8 cellular contexts compared by ENCODE assay signal in the genomic region with DNA sequence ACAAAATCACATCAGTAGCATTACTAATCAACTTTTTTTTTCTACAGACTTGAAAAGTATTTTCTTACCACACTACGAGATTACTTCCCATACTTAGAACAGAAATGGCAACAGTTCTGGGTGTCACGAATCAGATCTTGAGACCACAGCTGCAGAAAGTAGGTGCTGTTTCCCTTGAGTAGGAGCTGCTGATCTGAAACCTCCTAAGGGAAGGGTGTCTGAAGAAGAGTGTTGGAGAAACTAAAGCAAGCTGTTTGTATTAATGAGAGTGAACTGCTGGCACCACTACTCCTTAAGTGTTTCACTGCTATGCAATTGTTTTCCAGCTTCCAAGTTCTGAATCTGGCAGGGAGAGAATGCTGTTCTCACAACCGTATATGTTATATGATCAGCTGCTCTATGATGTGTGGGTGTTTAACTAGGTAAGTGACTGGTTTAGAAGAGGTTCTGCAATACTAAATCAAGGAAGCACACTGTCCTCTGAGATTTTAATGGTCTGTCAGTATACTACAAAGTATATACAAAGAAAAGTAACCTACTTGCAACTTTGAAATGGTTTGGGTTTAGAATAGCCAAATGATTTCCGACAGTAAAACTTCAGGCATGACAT. TPM values are rescaled to one million over a fixed set of nuclear protein-coding genes. Genes with fewer than 3 reads are reported as not detected.
DNase-seq lines count a peak whose midpoint lies in the region; ATAC-seq, FAIRE-seq and TF ChIP-seq lines count a peak whose summit lies in the region.
"Had no signal": no experiment of that assay in that cellular context is flagged by ENCODE, and none has a peak within 500 bp of the region (broad histone marks: within the 10 kb centered on the region; RNA-seq: fewer than 3 reads in every experiment).

No MANE protein-coding gene starts in this region.

- POLR2A ChIA-PET in IMR-90 (lab: Charles Lee; ENCODE audit: unreplicated experiment): no interaction called here
- POLR2A ChIA-PET in K562 (lab: Yijun Ruan, JAX): interaction anchor here (0.5 to 1.5 kb wide), 4 partner anchors 12 to 1536 kb away, joined by 3 to 7 read pairs (median 4); no protein-coding TSS in a partner anchor

- H2AFZ ChIP-seq in IMR-90 (replicated peaks; ENCODE audit: low read length, poor library complexity) (no peak overlapping the region), K562 (ENCODE audit: low read depth, low read length) (no peak overlapping the region)

- H3K36me3 ChIP-seq in IMR-90 (ENCODE audit: control insufficient read depth, insufficient read depth, low read length): no peaks in the 10 kb centered on the region
- H3K36me3 ChIP-seq in K562 (ENCODE audit: control insufficient read depth, insufficient read depth, low read length): no peaks in the 10 kb centered on the region
- no peaks in the 10 kb centered on the region for H3K36me3 ChIP-seq in prostate gland

- no peak overlapping the region for H3K4me3 ChIP-seq in IMR-90 (ENCODE audit: insufficient read depth, low read depth, low read length)
- no peak overlapping the region for H3K4me3 ChIP-seq in K562
- peak overlapping the region in 1 of 2 donors; percentile 92 for H3K4me3 ChIP-seq in prostate gland

- BruUV-seq in IMR-90 (replicated peaks; lab: Mats Ljungman, UMichigan): TSS peak; percentile 21
- BruUV-seq in K562 (replicated peaks; lab: Mats Ljungman, UMichigan): no TSS peak

- ATAC-seq in IMR-90 (ENCODE audit: low read depth) (no peak), K562 (no peak), GM21529 (IDR thresholded peaks at IDR 0.05; ENCODE audit: unreplicated experiment) (no peak), GM19035 (IDR thresholded peaks at IDR 0.05; ENCODE audit: unreplicated experiment) (no peak)

- peaks cover 53% of the 10 kb centered on the region for H3K79me2 ChIP-seq in K562 (ENCODE audit: control insufficient read depth, insufficient read depth, low read length)

- no peak overlapping the region for H3K18ac ChIP-seq in IMR-90 (ENCODE audit: low read depth, low read length)

- no peak overlapping the region for H3K27ac ChIP-seq in IMR-90 (ENCODE audit: insufficient read depth, low read length)
- H3K27ac ChIP-seq in K562 (ENCODE audit: extremely low read depth, low read depth, low read length): no peak overlapping the region
- peak overlapping the region; percentile 34 to 97 for H3K27ac ChIP-seq in prostate gland

- dilution Hi-C loops in IMR-90 (cut with HindIII; ENCODE audit: low sequenced_read_pairs, unreplicated experiment): no loop called here

- H3K56ac ChIP-seq in IMR-90 (ENCODE audit: extremely low read depth, insufficient read depth, low read length): no peak overlapping the region

- no peak overlapping the region for H3K14ac ChIP-seq in IMR-90 (replicated peaks; ENCODE audit: low read depth, low read length)

- no CpG with 5 or more reads among the region's 4 CpGs for WGBS in IMR-90 (ENCODE audit: extremely low coverage in 2 of 2, insufficient read length in 1 of 2), 2 experiments
- 29% methylated on average over 4 of the region's 4 CpGs for WGBS in K562 (ENCODE audit: insufficient coverage, low coverage, missing lambda C conversion rate)
- WGBS in prostate gland: 18% methylated on average over 4 of the region's 4 CpGs

- no peaks in the 10 kb centered on the region for H3K9me3 ChIP-seq in IMR-90 (ENCODE audit: control insufficient read depth, insufficient read depth, low read length)
- H3K9me3 ChIP-seq in K562 (replicated peaks; ENCODE audit: control insufficient read depth, insufficient read depth, low read depth, low read length): no peaks in the 10 kb centered on the region
- H3K9me3 ChIP-seq in prostate gland: no peaks in the 10 kb centered on the region

- peak overlapping the region; percentile 41 for H3K4me2 ChIP-seq in IMR-90 (ENCODE audit: low read depth, low read length)
- no peak overlapping the region for H3K4me2 ChIP-seq in K562 (ENCODE audit: insufficient read depth, low read length)

- FAIRE-seq in K562 (lab: Jason Lieb, UNC): peak; percentile 54

- TF ChIP-seq POLR2A in IMR-90 (IDR thresholded peaks at IDR 0.05; ENCODE audit: low read depth, low read length) (no peak), K562 (conservative IDR thresholded peaks at IDR 0.05) (no peak), prostate gland (IDR thresholded peaks at IDR 0.05) (no peak)

- H3K79me1 ChIP-seq in IMR-90 (ENCODE audit: low read depth in 1 of 2, low read length in 2 of 2): peaks cover 18 to 46% of the 10 kb centered on the region in 2 experiments

- no peaks in the 10 kb centered on the region for H3K27me3 ChIP-seq in IMR-90 (ENCODE audit: control insufficient read depth, insufficient read depth, low read length)
- no peaks in the 10 kb centered on the region for H3K27me3 ChIP-seq in K562 (ENCODE audit: control insufficient read depth in 2 of 2, insufficient read depth in 2 of 2, low read length in 2 of 2)
- H3K27me3 ChIP-seq in prostate gland (replicated peaks; ENCODE audit: insufficient read depth): no peaks in the 10 kb centered on the region

- H4K8ac ChIP-seq in IMR-90 (ENCODE audit: low read depth in 2 of 2, low read length in 2 of 2): no peak overlapping the region

- TF ChIP-seq CTCF in GM13976 (IDR thresholded peaks at IDR 0.05; ENCODE audit: borderline replicate concordance, control extremely low read depth, extremely low read depth, insufficient read depth, missing control alignments): no peak
- TF ChIP-seq CTCF in IMR-90 (conservative IDR thresholded peaks at IDR 0.05; ENCODE audit: low read depth, low read length): no peak
- no peak for TF ChIP-seq CTCF in K562 (IDR thresholded peaks at IDR 0.05 in 2 of 3, conservative IDR thresholded peaks at IDR 0.05 in 1 of 3; ENCODE audit: insufficient read depth in 2 of 3, low read depth in 1 of 3, low read length in 3 of 3)
- TF ChIP-seq CTCF in prostate gland (IDR thresholded peaks at IDR 0.05): no peak

- TF ChIP-seq RAD21 in IMR-90 (IDR thresholded peaks at IDR 0.05; ENCODE audit: low read length) (no peak), K562 (CRISPR knock-in tag; conservative IDR thresholded peaks at IDR 0.05 in 1 of 2, IDR thresholded peaks at IDR 0.05 in 1 of 2) (no peak)

- H2BK20ac ChIP-seq in IMR-90 (ENCODE audit: low read depth, low read length): no peak overlapping the region

- in situ Hi-C loops in GM13976 (cut with MboI; ENCODE audit: low sequenced_read_pairs, unreplicated experiment): no loop called here
- in situ Hi-C loops in IMR-90 (cut with MboI; ENCODE audit: low sequenced_read_pairs): no loop called here
- in situ Hi-C loops in K562 (cut with MboI): no loop called here

- no peak overlapping the region for H4K5ac ChIP-seq in IMR-90 (ENCODE audit: low read depth, low read length)

- CTCF ChIA-PET in IMR-90 (lab: Yijun Ruan, JAX): no interaction called here
- CTCF ChIA-PET in K562 (lab: Yijun Ruan, JAX; ENCODE audit: low intra/inter-chr PET ratio): no interaction called here

- H2AK5ac ChIP-seq in IMR-90 (ENCODE audit: low read depth, low read length): no peak overlapping the region

- H3K9ac ChIP-seq in IMR-90 (ENCODE audit: low read depth, low read length) (no peak overlapping the region), K562 (ENCODE audit: insufficient read depth in 1 of 2, low read depth in 2 of 2, low read length in 2 of 2) (no peak overlapping the region)

- H4K91ac ChIP-seq in IMR-90 (ENCODE audit: insufficient read depth, low read depth, low read length): no peak overlapping the region

- H2AK9ac ChIP-seq in IMR-90 (replicated peaks; ENCODE audit: low read depth, low read length, poor library complexity): no peak overlapping the region

- no peak for TF ChIP-seq EP300 in K562 (IDR thresholded peaks at IDR 0.05; ENCODE audit: low read length)

- H4K20me1 ChIP-seq in IMR-90 (ENCODE audit: insufficient read depth, low read length) (peaks cover 55% of the 10 kb centered on the region), K562 (replicated peaks; ENCODE audit: control insufficient read depth, insufficient read depth, low read length) (no peaks in the 10 kb centered on the region; the same call in 1 of the 2 replicates)

- H2BK120ac ChIP-seq in IMR-90 (ENCODE audit: low read depth, low read length): no peak overlapping the region

- no peak overlapping the region for H2BK5ac ChIP-seq in IMR-90 (ENCODE audit: low read depth, low read length, poor library complexity, severe bottlenecking)

- intact Hi-C loops in IMR-90 (cut with micrococcal nuclease) (no loop called here), K562 (cut with micrococcal nuclease) (no loop called here), prostate gland (cut with DNase I) (no loop called here)

- DNase-seq in GM13976 (ENCODE audit: low spot score) (peak; percentile 37), IMR-90 (no peak), K562 (ENCODE audit: extremely low read depth in 1 of 4, low spot score in 3 of 4) (peak in 1 of 4 experiments; percentile 30), prostate gland (ENCODE audit: low spot score) (no peak), NCI-H446 (lab: John Stamatoyannopoulos, UW) (no peak)
- DNase-seq: activated CD4-positive, alpha-beta T cell treated with anti-CD3 and anti-CD28 coated beads, Interleukin-2, amount 50 U/mL, for 1 hour had no signal

- no peak overlapping the region for H2BK15ac ChIP-seq in IMR-90 (ENCODE audit: low read depth, low read length)

- 0 out of 2 replicates have a peak overlapping the region, but pooled peaks have one; percentile 31 for H3K23ac ChIP-seq in IMR-90 (ENCODE audit: low read depth, low read length)

- peaks cover 6% of the 10 kb centered on the region; the same call in 1 of the 2 replicates for H3K4me1 ChIP-seq in IMR-90 (ENCODE audit: control insufficient read depth, insufficient read depth, low read length)
- peaks cover 15 to 35% of the 10 kb centered on the region in 2 experiments; a peak in 4 of 5 replicates for H3K4me1 ChIP-seq in K562 (replicated peaks in 1 of 2; ENCODE audit: control insufficient read depth in 2 of 2, insufficient read depth in 2 of 2, low read length in 2 of 2)
- H3K4me1 ChIP-seq in prostate gland (replicated peaks): no peaks in the 10 kb centered on the region

- H3K4ac ChIP-seq in IMR-90 (ENCODE audit: low read depth, low read length): no peak overlapping the region

- H3K9me1 ChIP-seq in IMR-90 (ENCODE audit: insufficient read depth, low read length) (peaks cover 5% of the 10 kb centered on the region; the same call in 1 of the 2 replicates), K562 (ENCODE audit: control insufficient read depth, insufficient read depth, low read length) (no peaks in the 10 kb centered on the region)

RNA-seq across cellular contexts. Expression of a gene that starts 3.3 kb away (rescaled TPM):
- 8.8 and 9.7 TPM in 2 replicates for total RNA-seq in IMR-90 (2012; rRNA removed)
- 3.3 and 3.6 TPM in 2 replicates for polyA plus RNA-seq in IMR-90 (2012; rRNA removed)
- polyA plus RNA-seq in IMR-90 (2012; cell fraction: cytosol; rRNA removed): 1.1 and 1.9 TPM in 2 replicates
- polyA plus RNA-seq in IMR-90 (2012; cell fraction: nucleus; rRNA removed; ENCODE audit: low replicate concordance): 4.0 and 17.5 TPM in 2 replicates
- 8.2 and 25.2 TPM in 2 replicates for total RNA-seq in K562 (2011; cell fraction: chromatin; rRNA removed; ENCODE audit: low replicate concordance)
- 5.3 and 8.6 TPM in 2 replicates for total RNA-seq in K562 (2011; cell fraction: nucleolus; rRNA removed)
- total RNA-seq in K562 (2011; cell fraction: nucleoplasm; rRNA removed): 14.1 and 23.3 TPM in 2 replicates
- total RNA-seq in K562 (2014; rRNA removed): 6.9 and 9.7 TPM in 2 replicates
- 13.0 and 13.1 TPM in 2 replicates for total RNA-seq in K562 (2014; rRNA removed; fragmentation: Illumina TruSeq; extraction: Trizol)
- 15.5 and 15.8 TPM in 2 replicates for total RNA-seq in K562 (2015; rRNA removed; fragmentation: Illumina TruSeq; extraction: Trizol)
- total RNA-seq in K562 (2021): 12.9 and 15.2 TPM in 2 replicates
- 8.6 and 13.3 TPM in 2 replicates for polyA plus RNA-seq in K562 (2011; rRNA removed)
- polyA plus RNA-seq in K562 (2011; cell fraction: cytosol; rRNA removed): 3.4 and 8.5 TPM in 2 replicates
- 6.3 and 11.5 TPM in 2 replicates for polyA plus RNA-seq in K562 (2011; cell fraction: nucleus; rRNA removed)
- 3.9 and 4.3 TPM in 2 replicates for polyA plus RNA-seq in K562 (2012)
- polyA plus RNA-seq in K562 (2014; fragmentation: Illumina TruSeq; extraction: Trizol): 4.8 and 5.2 TPM in 2 replicates
- 1 to 10 TPM; 6.1 to 7.8 TPM for polyA plus RNA-seq in K562 (2014; fragmentation: Nextera tagmentation; extraction: Ambion mirVana)
- 4.7 and 5.1 TPM in 2 replicates for polyA plus RNA-seq in K562 (2014; rRNA removed)
- 33.6 and 48.2 TPM in 2 replicates for polyA minus RNA-seq in K562 (2011; rRNA and poly(A)+ RNA removed)
- 17.8 and 20.3 TPM in 2 replicates for polyA minus RNA-seq in K562 (2011; cell fraction: cytosol; rRNA and poly(A)+ RNA removed)
- polyA minus RNA-seq in K562 (2011; cell fraction: nucleus; rRNA and poly(A)+ RNA removed): 4.7 and 12.3 TPM in 2 replicates
- total RNA-seq in prostate gland: 10 to 100 TPM; 59.7 to 88.5 TPM

RNA-seq across cellular contexts. Expression of a gene that starts 55.9 kb away (rescaled TPM):
- total RNA-seq in IMR-90 (2012; rRNA removed): 283 and 304 TPM in 2 replicates
- polyA plus RNA-seq in IMR-90 (2012; rRNA removed): 291 and 294 TPM in 2 replicates
- 134 and 174 TPM in 2 replicates for polyA plus RNA-seq in IMR-90 (2012; cell fraction: cytosol; rRNA removed)
- polyA plus RNA-seq in IMR-90 (2012; cell fraction: nucleus; rRNA removed; ENCODE audit: low replicate concordance): 98.7 and 105 TPM in 2 replicates
- total RNA-seq in K562 (2011; cell fraction: chromatin; rRNA removed; ENCODE audit: low replicate concordance): 85.2 and 139 TPM in 2 replicates
- total RNA-seq in K562 (2011; cell fraction: nucleolus; rRNA removed): 115 and 129 TPM in 2 replicates
- 138 and 143 TPM in 2 replicates for total RNA-seq in K562 (2011; cell fraction: nucleoplasm; rRNA removed)
- 252 and 320 TPM in 2 replicates for total RNA-seq in K562 (2014; rRNA removed)
- total RNA-seq in K562 (2014; rRNA removed; fragmentation: Illumina TruSeq; extraction: Trizol): 307 and 349 TPM in 2 replicates
- total RNA-seq in K562 (2015; rRNA removed; fragmentation: Illumina TruSeq; extraction: Trizol): 259 and 265 TPM in 2 replicates
- 447 and 460 TPM in 2 replicates for total RNA-seq in K562 (2021)
- polyA plus RNA-seq in K562 (2011; rRNA removed): 818 and 879 TPM in 2 replicates
- polyA plus RNA-seq in K562 (2011; cell fraction: cytosol; rRNA removed): 709 and 767 TPM in 2 replicates
- polyA plus RNA-seq in K562 (2011; cell fraction: nucleus; rRNA removed): 244 and 297 TPM in 2 replicates
- polyA plus RNA-seq in K562 (2012): 257 and 546 TPM in 2 replicates
- 486 and 570 TPM in 2 replicates for polyA plus RNA-seq in K562 (2014; fragmentation: Illumina TruSeq; extraction: Trizol)
- polyA plus RNA-seq in K562 (2014; fragmentation: Nextera tagmentation; extraction: Ambion mirVana): 100 to 1,000 TPM; 191 to 412 TPM
- 322 and 377 TPM in 2 replicates for polyA plus RNA-seq in K562 (2014; rRNA removed)
- polyA minus RNA-seq in K562 (2011; rRNA and poly(A)+ RNA removed): 533 and 763 TPM in 2 replicates
- polyA minus RNA-seq in K562 (2011; cell fraction: cytosol; rRNA and poly(A)+ RNA removed): 146 and 192 TPM in 2 replicates
- 40.4 and 68.0 TPM in 2 replicates for polyA minus RNA-seq in K562 (2011; cell fraction: nucleus; rRNA and poly(A)+ RNA removed)
- 100 to 1,000 TPM; 105 to 135 TPM for total RNA-seq in prostate gland

Comparison
In these comparisons a context has a peak if more than half of its experiments do, and no peak if none do; other contexts are left out.
1. H3K27ac ChIP-seq: peak in prostate gland (2 of 2); none in IMR-90 (single experiment) and K562 (single experiment).